29 cellular contexts compared by ENCODE assay signal in the genomic region with DNA sequence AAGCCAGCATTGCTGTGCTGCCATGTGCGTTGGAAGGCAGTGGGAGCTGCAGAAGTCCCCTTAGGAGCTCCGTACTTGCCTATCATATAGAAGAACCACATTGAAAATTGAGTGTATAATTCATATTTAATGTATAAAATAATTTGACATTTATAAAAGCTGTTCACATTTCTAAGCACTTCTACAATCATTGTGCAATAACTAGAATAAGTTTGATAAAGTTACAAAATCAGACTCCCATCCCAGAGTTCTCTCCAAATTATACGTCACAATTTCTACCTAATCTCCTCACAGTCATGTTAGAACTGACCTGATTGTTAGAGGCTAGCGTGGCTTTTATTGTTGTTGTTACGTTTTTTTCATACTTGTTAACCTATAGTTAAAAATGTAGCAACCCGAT.
"Had no signal": no experiment of that assay in that cellular context is flagged by ENCODE, and none has a peak within 500 bp of the region (broad histone marks: within the 10 kb centered on the region; RNA-seq: fewer than 3 reads in every experiment).

No MANE protein-coding gene starts in this region.

- DNase-seq: stimulated activated CD4-positive, alpha-beta T cell treated with anti-CD3 and anti-CD28 coated beads, Interleukin-2, amount 100 ng/mL, for 48 hours; stimulated activated CD4-positive, alpha-beta T cell treated with anti-CD3 and anti-CD28 coated beads, Interleukin-4, amount 100 ng/mL, for 1 hour; stimulated activated CD4-positive, alpha-beta T cell treated with anti-CD3 and anti-CD28 coated beads, Interleukin-4, amount 100 ng/mL, for 24 hours; stimulated activated CD4-positive, alpha-beta T cell treated with anti-CD3 and anti-CD28 coated beads, Interleukin-4, amount 100 ng/mL, for 4 hours; stimulated activated CD8-positive, alpha-beta memory T cell treated with anti-CD3 and anti-CD28 coated beads, Interleukin-4, amount 100 ng/mL, for 48 hours; stimulated activated naive B cell treated with anti-CD40 and anti-IgM and Interleukin-4, amounts not matched to agents 10 μg/mL and 1 μg/mL and 100 μg/mL, for 72 hours; stimulated activated naive CD4-positive, alpha-beta T cell; stimulated activated naive CD4-positive, alpha-beta T cell treated with Interleukin-2 at 50 U/mL for 16 hours; stimulated activated naive CD8-positive, alpha-beta T cell treated with anti-CD3 and anti-CD28 coated beads, Interleukin-15, amount 100 ng/mL, for 72 hours; stimulated activated naive CD8-positive, alpha-beta T cell treated with anti-CD3 and anti-CD28 coated beads, Interleukin-15, Interleukin-2, amounts not matched to agents 100 U/mL and 50 U/mL, for 24 hours; stomach; substantia nigra; testis; thyroid gland; tibial artery; transverse colon; trophoblast cell; upper lobe of left lung; upper lobe of right lung; uterus had no signal

- ATAC-seq: stimulated activated effector memory CD8-positive, alpha-beta T cell treated with anti-CD3 and anti-CD28 coated beads, Interleukin-12 subunit alpha, Interleukin-12 subunit beta, amount 100 ng/mL, for 72 hours; stimulated activated memory B cell treated with anti-CD40 and anti-IgM and Interleukin-4, amounts not matched to agents 10 μg/mL and 1 μg/mL and 100 μg/mL, for 72 hours; stimulated activated naive B cell treated with anti-CD40 and anti-IgM and Interleukin-4, amounts not matched to agents 10 μg/mL and 1 μg/mL and 100 μg/mL, for 72 hours; stimulated activated naive CD8-positive, alpha-beta T cell treated with anti-CD3 and anti-CD28 coated beads, Interleukin-15, amount 100 ng/mL, for 72 hours; stimulated activated naive CD8-positive, alpha-beta T cell treated with anti-CD3 and anti-CD28 coated beads, Interleukin-15, Interleukin-2, amounts not matched to agents 100 U/mL and 50 U/mL, for 24 hours; upper lobe of right lung had no signal

- H3K9me3 Mint-ChIP-seq: stimulated activated effector memory CD8-positive, alpha-beta T cell treated with anti-CD3 and anti-CD28 coated beads, Interleukin-12 subunit alpha, Interleukin-12 subunit beta, amount 100 ng/mL, for 72 hours; stimulated activated memory B cell treated with anti-CD40 and anti-IgM and Interleukin-4, amounts not matched to agents 10 μg/mL and 1 μg/mL and 100 μg/mL, for 72 hours; stimulated activated naive B cell treated with anti-CD40 and anti-IgM and Interleukin-4, amounts not matched to agents 10 μg/mL and 1 μg/mL and 100 μg/mL, for 72 hours; stimulated activated naive CD8-positive, alpha-beta T cell treated with anti-CD3 and anti-CD28 coated beads, Interleukin-15, amount 100 ng/mL, for 72 hours; stimulated activated naive CD8-positive, alpha-beta T cell treated with anti-CD3 and anti-CD28 coated beads, Interleukin-15, Interleukin-2, amounts not matched to agents 100 ng/mL and 50 ng/mL, for 24 hours; type B pancreatic cell had no signal

- H3K27me3 ChIP-seq: stomach, suprapubic skin, testis, thyroid gland, tibial artery, tibial nerve, transverse colon, upper lobe of left lung, upper lobe of right lung, uterus, vagina had no signal

- H3K27me3 Mint-ChIP-seq: type B pancreatic cell had no signal

- H3K4me3 ChIP-seq: stomach, suprapubic skin, testis, thoracic aorta, thyroid gland, tibial artery, tibial nerve, transverse colon, upper lobe of left lung, upper lobe of right lung, uterus, vagina had no signal

- H3K4me3 Mint-ChIP-seq: stimulated activated effector memory CD8-positive, alpha-beta T cell treated with anti-CD3 and anti-CD28 coated beads, Interleukin-12 subunit alpha, Interleukin-12 subunit beta, amount 100 ng/mL, for 72 hours; stimulated activated memory B cell treated with anti-CD40 and anti-IgM and Interleukin-4, amounts not matched to agents 10 μg/mL and 1 μg/mL and 100 μg/mL, for 72 hours; stimulated activated naive B cell treated with anti-CD40 and anti-IgM and Interleukin-4, amounts not matched to agents 10 μg/mL and 1 μg/mL and 100 μg/mL, for 72 hours; stimulated activated naive CD8-positive, alpha-beta T cell treated with anti-CD3 and anti-CD28 coated beads, Interleukin-15, amount 100 ng/mL, for 72 hours; stimulated activated naive CD8-positive, alpha-beta T cell treated with anti-CD3 and anti-CD28 coated beads, Interleukin-15, Interleukin-2, amounts not matched to agents 100 ng/mL and 50 ng/mL, for 24 hours; type B pancreatic cell had no signal

- FAIRE-seq: urothelium cell line had no signal

- H3K9me3 ChIP-seq: stomach, suprapubic skin, testis, thoracic aorta, thyroid gland, tibial artery, tibial nerve, transverse colon, upper lobe of left lung, upper lobe of right lung, uterus, vagina had no signal

- H3K27ac ChIP-seq: stomach, suprapubic skin, testis, thoracic aorta, thyroid gland, tibial artery, tibial nerve, transverse colon, upper lobe of left lung, upper lobe of right lung, uterus, vagina had no signal

- H3K36me3 ChIP-seq: stomach, suprapubic skin, thoracic aorta, thyroid gland, tibial artery, tibial nerve, transverse colon, upper lobe of left lung, upper lobe of right lung, uterus, vagina had no signal

- H3K4me1 ChIP-seq: testis, tibial artery, tibial nerve, upper lobe of left lung had no signal

- H3K4me1 Mint-ChIP-seq: stimulated activated effector memory CD8-positive, alpha-beta T cell treated with anti-CD3 and anti-CD28 coated beads, Interleukin-12 subunit alpha, Interleukin-12 subunit beta, amount 100 ng/mL, for 72 hours; stimulated activated memory B cell treated with anti-CD40 and anti-IgM and Interleukin-4, amounts not matched to agents 10 μg/mL and 1 μg/mL and 100 μg/mL, for 72 hours; stimulated activated naive B cell treated with anti-CD40 and anti-IgM and Interleukin-4, amounts not matched to agents 10 μg/mL and 1 μg/mL and 100 μg/mL, for 72 hours; stimulated activated naive CD8-positive, alpha-beta T cell treated with anti-CD3 and anti-CD28 coated beads, Interleukin-15, amount 100 ng/mL, for 72 hours had no signal

- H3K27ac Mint-ChIP-seq: stimulated activated effector memory CD8-positive, alpha-beta T cell treated with anti-CD3 and anti-CD28 coated beads, Interleukin-12 subunit alpha, Interleukin-12 subunit beta, amount 100 ng/mL, for 72 hours; stimulated activated memory B cell treated with anti-CD40 and anti-IgM and Interleukin-4, amounts not matched to agents 10 μg/mL and 1 μg/mL and 100 μg/mL, for 72 hours; stimulated activated naive B cell treated with anti-CD40 and anti-IgM and Interleukin-4, amounts not matched to agents 10 μg/mL and 1 μg/mL and 100 μg/mL, for 72 hours; stimulated activated naive CD8-positive, alpha-beta T cell treated with anti-CD3 and anti-CD28 coated beads, Interleukin-15, amount 100 ng/mL, for 72 hours; stimulated activated naive CD8-positive, alpha-beta T cell treated with anti-CD3 and anti-CD28 coated beads, Interleukin-15, Interleukin-2, amounts not matched to agents 100 ng/mL and 50 ng/mL, for 24 hours; type B pancreatic cell had no signal

- H3K36me3 Mint-ChIP-seq: stimulated activated effector memory CD8-positive, alpha-beta T cell treated with anti-CD3 and anti-CD28 coated beads, Interleukin-12 subunit alpha, Interleukin-12 subunit beta, amount 100 ng/mL, for 72 hours; stimulated activated memory B cell treated with anti-CD40 and anti-IgM and Interleukin-4, amounts not matched to agents 10 μg/mL and 1 μg/mL and 100 μg/mL, for 72 hours; stimulated activated naive B cell treated with anti-CD40 and anti-IgM and Interleukin-4, amounts not matched to agents 10 μg/mL and 1 μg/mL and 100 μg/mL, for 72 hours; type B pancreatic cell had no signal
